35 cellular contexts compared by ENCODE assay signal in genomic region chr3:155525324-155525833, GRCh38.
"Had no signal": no experiment of that assay in that cellular context is flagged by ENCODE, and none has a peak within 500 bp of the region (broad histone marks: within the 10 kb centered on the region; RNA-seq: fewer than 3 reads in every experiment).

No MANE protein-coding gene starts in this region.

- H3K4me3 Mint-ChIP-seq: activated CD4-positive, alpha-beta T cell treated with anti-CD3 and anti-CD28 coated beads for 36 hours; activated CD4-positive, alpha-beta T cell treated with anti-CD3 and anti-CD28 coated beads, Interleukin-2, amount 10 ng/mL, durations not matched to agents 7 days and 5 days; activated CD8-positive, alpha-beta T cell treated with anti-CD3 and anti-CD28 coated beads, Interleukin-2, amount 10 ng/mL, durations not matched to agents 7 days and 5 days; activated naive CD4-positive, alpha-beta T cell treated with anti-CD3 and anti-CD28 coated beads, Interleukin-2, amount 50 U/mL, for 24 hours; activated naive CD8-positive, alpha-beta T cell treated with anti-CD3 and anti-CD28 coated beads, Interleukin-2, amount 10 ng/mL, durations not matched to agents 7 days and 5 days; activated T-cell treated with anti-CD3 and anti-CD28 coated beads, Interleukin-2, amount 50 U/mL, for 24 hours; central memory CD8-positive, alpha-beta T cell; T-helper 1 cell treated with Interleukin-12 subunit alpha and Interleukin-12 subunit beta and Interleukin-4 antibody, amounts not matched to agents 30 μg/mL and 1 μg/mL, for 36 hours; T-helper 2 cell treated with Interferon-gamma antibody and Interleukin-4, amounts not matched to agents 5 μg/mL and 100 μg/mL, for 36 hours had no signal

- H3K36me3 Mint-ChIP-seq: activated naive CD4-positive, alpha-beta T cell treated with anti-CD3 and anti-CD28 coated beads, Interleukin-2, amount 50 U/mL, for 24 hours had no signal

- DNase-seq: activated CD4-positive, alpha-beta T cell treated with anti-CD3 and anti-CD28 coated beads for 36 hours; activated CD4-positive, alpha-beta T cell treated with anti-CD3 and anti-CD28 coated beads, Interleukin-2, amount 10 ng/mL, durations not matched to agents 7 days and 5 days; activated CD4-positive, alpha-beta T cell treated with anti-CD3 and anti-CD28 coated beads, Interleukin-2, amount 50 U/mL, for 48 hours; activated CD8-positive, alpha-beta T cell treated with anti-CD3 and anti-CD28 coated beads, Interleukin-2, amount 10 ng/mL, durations not matched to agents 7 days and 5 days; activated gamma-delta T cell; activated naive CD4-positive, alpha-beta T cell treated with Interleukin-2 at 50 U/mL for 16 hours; activated naive CD8-positive, alpha-beta T cell treated with anti-CD3 and anti-CD28 coated beads, Interleukin-2, amount 10 ng/mL, durations not matched to agents 7 days and 5 days; activated T-cell treated with anti-CD3 and anti-CD28 coated beads, Interleukin-2, amount 50 U/mL, for 24 hours; amygdala; colonic mucosa; NCI-H1048; NCI-H1105 treated with DMSO at 0.1 percent for 48 hours; NCI-H1436; NCI-H1694; NCI-H1930; NCI-H2171 treated with DMSO at 0.1 percent for 48 hours; NCI-H2227 treated with DMSO at 0.1 percent for 48 hours; NCI-H446; NCI-H510A treated with DMSO at 0.1 percent for 48 hours; NCI-H526 treated with DMSO at 0.1 percent for 48 hours; NCI-H774; PC-3; Peyer's patch; RPMI8226; SHP77 treated with DMSO at 0.1 percent for 48 hours; SK-N-SH had no signal

- H3K27me3 Mint-ChIP-seq: activated CD4-positive, alpha-beta T cell treated with anti-CD3 and anti-CD28 coated beads for 36 hours; activated CD4-positive, alpha-beta T cell treated with anti-CD3 and anti-CD28 coated beads, Interleukin-2, amount 10 ng/mL, durations not matched to agents 7 days and 5 days; activated naive CD4-positive, alpha-beta T cell treated with anti-CD3 and anti-CD28 coated beads, Interleukin-2, amount 50 U/mL, for 24 hours; activated naive CD8-positive, alpha-beta T cell treated with anti-CD3 and anti-CD28 coated beads, Interleukin-2, amount 10 ng/mL, durations not matched to agents 7 days and 5 days; activated T-cell treated with anti-CD3 and anti-CD28 coated beads, Interleukin-2, amount 50 U/mL, for 24 hours; central memory CD8-positive, alpha-beta T cell had no signal

- H3K9ac ChIP-seq: SK-N-SH had no signal

- H3K9me3 Mint-ChIP-seq: activated naive CD4-positive, alpha-beta T cell treated with anti-CD3 and anti-CD28 coated beads, Interleukin-2, amount 50 U/mL, for 24 hours; activated T-cell treated with anti-CD3 and anti-CD28 coated beads, Interleukin-2, amount 50 U/mL, for 24 hours; T-helper 1 cell treated with Interleukin-12 subunit alpha and Interleukin-12 subunit beta and Interleukin-4 antibody, amounts not matched to agents 30 μg/mL and 1 μg/mL, for 36 hours had no signal

- H3K27ac ChIP-seq: ascending aorta, cardiac muscle cell, colonic mucosa, Peyer's patch, SJSA1 had no signal

- H3K4me1 ChIP-seq: ascending aorta, colonic mucosa, Peyer's patch, SJSA1 had no signal

- H3K27ac Mint-ChIP-seq: activated CD4-positive, alpha-beta T cell treated with anti-CD3 and anti-CD28 coated beads for 36 hours; activated CD4-positive, alpha-beta T cell treated with anti-CD3 and anti-CD28 coated beads, Interleukin-2, amount 10 ng/mL, durations not matched to agents 7 days and 5 days; activated CD8-positive, alpha-beta T cell treated with anti-CD3 and anti-CD28 coated beads, Interleukin-2, amount 10 ng/mL, durations not matched to agents 7 days and 5 days; activated naive CD4-positive, alpha-beta T cell treated with anti-CD3 and anti-CD28 coated beads, Interleukin-2, amount 50 U/mL, for 24 hours; activated naive CD8-positive, alpha-beta T cell treated with anti-CD3 and anti-CD28 coated beads, Interleukin-2, amount 10 ng/mL, durations not matched to agents 7 days and 5 days; activated T-cell treated with anti-CD3 and anti-CD28 coated beads, Interleukin-2, amount 50 U/mL, for 24 hours; activated T-helper 2 cell treated with anti-CD3 and anti-CD28 coated beads, Interferon-gamma antibody, Interleukin-2, Interleukin-4, amounts not matched to agents 10 μg/mL and 5 μg/mL and 100 μg/mL, durations not matched to agents 14 hours and 24 hours and 36 hours; T-helper 1 cell treated with Interleukin-12 subunit alpha and Interleukin-12 subunit beta and Interleukin-4 antibody, amounts not matched to agents 30 μg/mL and 1 μg/mL, for 36 hours; T-helper 2 cell treated with Interferon-gamma antibody and Interleukin-4, amounts not matched to agents 5 μg/mL and 100 μg/mL, for 36 hours had no signal

- H3K27me3 ChIP-seq: ascending aorta, cardiac muscle cell, colonic mucosa, Peyer's patch, SJSA1 had no signal

- H3K4me2 ChIP-seq: SK-N-SH had no signal

- H3K4me1 Mint-ChIP-seq: activated CD4-positive, alpha-beta T cell treated with anti-CD3 and anti-CD28 coated beads for 36 hours; activated CD4-positive, alpha-beta T cell treated with anti-CD3 and anti-CD28 coated beads, Interleukin-2, amount 10 ng/mL, durations not matched to agents 7 days and 5 days; activated naive CD4-positive, alpha-beta T cell treated with anti-CD3 and anti-CD28 coated beads, Interleukin-2, amount 50 U/mL, for 24 hours; central memory CD8-positive, alpha-beta T cell had no signal

- H3K9me3 ChIP-seq: ascending aorta, colonic mucosa, Peyer's patch, SJSA1, SK-N-SH had no signal

- ATAC-seq: activated CD4-positive, alpha-beta T cell treated with anti-CD3 and anti-CD28 coated beads for 36 hours; activated CD4-positive, CD25-positive, alpha-beta regulatory T cell treated with anti-CD3 and anti-CD28 coated beads, Interleukin-2, amount 50 U/mL, for 24 hours; activated CD8-positive, alpha-beta T cell treated with anti-CD3 and anti-CD28 coated beads, Interleukin-2, amount 10 ng/mL, durations not matched to agents 7 days and 5 days; PC-3 had no signal
